ENCODE assay signal across 17 cellular contexts in the genomic region with DNA sequence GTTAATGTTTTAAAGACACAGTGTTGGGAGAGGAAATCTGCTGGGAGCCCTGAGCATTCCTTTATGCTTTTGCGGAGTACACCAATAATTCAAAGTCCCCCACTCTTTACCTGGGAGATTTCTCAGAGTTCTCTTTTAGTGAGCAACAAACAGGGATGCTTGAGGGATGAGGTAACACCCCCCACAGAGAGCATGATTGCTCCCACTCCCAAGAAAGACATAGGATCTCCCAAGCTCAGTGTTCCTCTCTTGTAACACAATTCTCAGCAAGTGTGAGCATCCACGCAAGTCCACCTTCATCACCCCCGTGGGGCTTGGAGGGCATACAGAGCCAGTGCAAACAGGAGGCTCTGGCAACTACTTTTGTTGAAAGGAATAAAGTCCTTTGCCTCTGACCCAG.
DNase-seq lines count a peak whose midpoint lies in the region; TF ChIP-seq lines count a peak whose summit lies in the region.
"Had no signal": no experiment of that assay in that cellular context is flagged by ENCODE, and none has a peak within 500 bp of the region (broad histone marks: within the 10 kb centered on the region; RNA-seq: fewer than 3 reads in every experiment).

No MANE protein-coding gene starts in this region.

- H3K4me3 ChIP-seq in HEK293 (ENCODE audit: low read depth, low read length) (no peak overlapping the region), choroid plexus epithelial cell (ENCODE audit: low read depth, low read length) (no peak overlapping the region)
- H3K4me3 ChIP-seq: A549, GM23248, HAP-1, K562 had no signal

- H3K27ac ChIP-seq in HEK293 (ENCODE audit: extremely low read depth, low read depth, low read length) = no peak overlapping the region
- H3K27ac ChIP-seq: A549, C4-2B, GM23248, HL-60 had no signal

- H3K4me1 ChIP-seq in HEK293 (ENCODE audit: control insufficient read depth, insufficient read depth, low read length) = no peaks in the 10 kb centered on the region
- H3K4me1 ChIP-seq: A549, BE2C, HAP-1 had no signal

- DNase-seq in choroid plexus epithelial cell (ENCODE audit: low read depth) (peak; percentile 1), iPS-NIHi7 (ENCODE audit: extremely low spot score) (peak; percentile 33), NOMO-1 treated with DMSO at 0.1 percent for 48 hours (lab: John Stamatoyannopoulos, UW; ENCODE audit: unreplicated experiment) (no peak), hepatic stellate cell (ENCODE audit: low spot score) (no peak)
- DNase-seq in activated CD4-positive, CD25-positive, alpha-beta regulatory T cell (lab: John Stamatoyannopoulos, UW) = no peak
- DNase-seq: BE2C; CD4-positive, alpha-beta memory T cell; COR-L47; DND-41; GM23248; HFFc6 had no signal

- H3K9me3 ChIP-seq in HEK293 (ENCODE audit: control insufficient read depth, insufficient read depth, low read depth, low read length) = no peaks in the 10 kb centered on the region
- H3K9me3 ChIP-seq: A549, BE2C, HAP-1 had no signal

- POLR2A ChIA-PET in HEK293 (lab: Yijun Ruan, JAX) = no interaction called here

- H3K36me3 ChIP-seq in HEK293 (ENCODE audit: control insufficient read depth in 2 of 2, insufficient read depth in 1 of 2, low read length in 2 of 2) = no peaks in the 10 kb centered on the region
- H3K36me3 ChIP-seq: BE2C, HAP-1 had no signal

- TF ChIP-seq CTCF in HEK293 (tag by site-specific recombination; IDR thresholded peaks at IDR 0.05) (no peak), choroid plexus epithelial cell (conservative IDR thresholded peaks at IDR 0.05; ENCODE audit: low read depth, low read length) (no peak)

- CTCF ChIA-PET in HEK293 (lab: Yijun Ruan, JAX) = interaction anchor here (0.6 kb wide), 1 partner anchor 8 kb away, joined by 3 read pairs; no protein-coding TSS in a partner anchor

TF ChIP-seq in HEK293, 187 proteins besides CTCF, POLR2A, EP300 and RAD21:
- TF ChIP-seq GLIS1 (tag by site-specific recombination; IDR thresholded peaks at IDR 0.05) = peak; percentile 45
- TF ChIP-seq TRIM28 (IDR thresholded peaks at IDR 0.05; ENCODE audit: borderline replicate concordance, low read length) = no peak
- TF ChIP-seq ZNF549 (tag by site-specific recombination; IDR thresholded peaks at IDR 0.05) = no peak

Comparison
In these comparisons a context has a peak if more than half of its experiments do, and no peak if none do; other contexts are left out.
1. DNase-seq: peak in choroid plexus epithelial cell (single experiment) and iPS-NIHi7 (single experiment); none in NOMO-1 treated with DMSO at 0.1 percent for 48 hours (single experiment), hepatic stellate cell (single experiment) and activated CD4-positive, CD25-positive, alpha-beta regulatory T cell (0 of 4).